Comparison of ENCODE assay signal across 10 cellular contexts in genomic region chr19:36679455-36679854, GRCh38.
"Had no signal": no experiment of that assay in that cellular context is flagged by ENCODE, and none has a peak within 500 bp of the region (broad histone marks: within the 10 kb centered on the region; RNA-seq: fewer than 3 reads in every experiment).

No MANE protein-coding gene starts in this region.

- DNase-seq: GM23248, GOT3, H9, HCEC 1CT, HFFc6 had no signal

- ATAC-seq: GM23338, HCT116 had no signal

- H3K4me3 ChIP-seq: GM23248, GM23338, HAP-1 had no signal

- H3K27ac ChIP-seq: GM23248 had no signal

- H3K9me3 ChIP-seq: HAP-1 had no signal

- FAIRE-seq: H1, H54 had no signal

- H3K4me1 ChIP-seq: HAP-1 had no signal

- H3K4me2 ChIP-seq: GM23338 had no signal
